In the genomic region with DNA sequence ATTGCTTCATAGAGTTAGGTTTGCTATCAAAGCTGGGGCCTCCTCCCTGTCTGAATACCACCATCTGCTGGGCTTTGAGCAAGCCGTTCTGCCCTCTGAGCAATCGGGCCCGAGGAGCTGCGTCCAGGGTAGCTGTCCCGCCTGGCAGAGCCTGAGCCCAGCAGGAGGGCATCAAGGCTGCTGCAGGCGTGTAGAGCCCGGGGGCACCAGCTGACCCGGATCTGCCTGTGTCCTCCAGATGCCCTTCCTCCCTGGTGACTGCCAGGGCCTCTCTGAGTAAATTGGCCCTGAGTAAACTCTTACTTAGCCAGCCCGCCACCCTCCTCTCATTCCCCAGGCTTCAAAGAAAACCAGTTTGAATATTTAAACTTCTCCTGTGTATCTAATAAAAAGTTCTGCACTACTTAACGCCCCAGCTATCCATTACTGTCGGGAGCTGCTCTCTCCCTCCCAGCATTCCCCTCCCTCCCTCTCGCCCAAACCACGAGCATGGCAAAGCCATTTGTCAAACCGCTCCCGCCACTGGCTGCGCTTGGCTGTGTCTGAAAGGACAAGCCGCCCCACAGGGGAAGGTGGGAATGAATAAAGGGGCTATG, we compare ENCODE assay signal across 1 cellular context.
TF ChIP-seq lines count a peak whose summit lies in the region.

No MANE protein-coding gene starts in this region.

TF ChIP-seq in HepG2, 621 proteins besides CTCF, POLR2A, EP300 and RAD21 (continues in another document):
- TF ChIP-seq ZNF10 (CRISPR knock-in tag; IDR thresholded peaks at IDR 0.05; ENCODE audit: borderline replicate concordance, low read depth) (no peak), ZFY (CRISPR knock-in tag; IDR thresholded peaks at IDR 0.05) (no peak), NFRKB (IDR thresholded peaks at IDR 0.05) (no peak), PCBP1 (IDR thresholded peaks at IDR 0.05; ENCODE audit: borderline replicate concordance, low read depth, low read length) (no peak), ZNF251 (CRISPR knock-in tag; IDR thresholded peaks at IDR 0.05) (no peak), ZFP37 (CRISPR knock-in tag; IDR thresholded peaks at IDR 0.05; ENCODE audit: borderline replicate concordance) (no peak), SMAD3 (CRISPR knock-in tag; IDR thresholded peaks at IDR 0.05) (no peak), KLF13 (CRISPR knock-in tag; IDR thresholded peaks at IDR 0.05) (no peak), HNRNPUL1 (IDR thresholded peaks at IDR 0.05; ENCODE audit: low read depth, low read length) (no peak), EED (CRISPR knock-in tag; IDR thresholded peaks at IDR 0.05) (no peak), SMAD1 (CRISPR knock-in tag; IDR thresholded peaks at IDR 0.05; ENCODE audit: borderline replicate concordance, low read depth) (no peak), ZNF768 (CRISPR knock-in tag; IDR thresholded peaks at IDR 0.05) (0 out of 2 replicates have a peak, but pooled peaks have one; percentile 20), ETV6 (CRISPR knock-in tag; conservative IDR thresholded peaks at IDR 0.05) (no peak), ZNF850 (CRISPR knock-in tag; conservative IDR thresholded peaks at IDR 0.05) (no peak)
- TF ChIP-seq, protein P1, sequence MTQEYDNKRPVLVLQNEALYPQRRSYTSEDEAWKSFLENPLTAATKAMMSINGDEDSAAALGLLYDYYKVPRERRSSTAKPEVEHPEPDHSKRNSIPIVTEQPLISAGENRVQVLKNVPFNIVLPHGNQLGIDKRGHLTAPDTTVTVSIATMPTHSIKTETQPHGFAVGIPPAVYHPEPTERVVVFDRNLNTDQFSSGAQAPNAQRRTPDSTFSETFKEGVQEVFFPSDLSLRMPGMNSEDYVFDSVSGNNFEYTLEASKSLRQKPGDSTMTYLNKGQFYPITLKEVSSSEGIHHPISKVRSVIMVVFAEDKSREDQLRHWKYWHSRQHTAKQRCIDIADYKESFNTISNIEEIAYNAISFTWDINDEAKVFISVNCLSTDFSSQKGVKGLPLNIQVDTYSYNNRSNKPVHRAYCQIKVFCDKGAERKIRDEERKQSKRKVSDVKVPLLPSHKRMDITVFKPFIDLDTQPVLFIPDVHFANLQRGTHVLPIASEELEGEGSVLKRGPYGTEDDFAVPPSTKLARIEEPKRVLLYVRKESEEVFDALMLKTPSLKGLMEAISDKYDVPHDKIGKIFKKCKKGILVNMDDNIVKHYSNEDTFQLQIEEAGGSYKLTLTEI (CRISPR knock-in tag; conservative IDR thresholded peaks at IDR 0.05), result no peak
- TF ChIP-seq, protein P2, sequence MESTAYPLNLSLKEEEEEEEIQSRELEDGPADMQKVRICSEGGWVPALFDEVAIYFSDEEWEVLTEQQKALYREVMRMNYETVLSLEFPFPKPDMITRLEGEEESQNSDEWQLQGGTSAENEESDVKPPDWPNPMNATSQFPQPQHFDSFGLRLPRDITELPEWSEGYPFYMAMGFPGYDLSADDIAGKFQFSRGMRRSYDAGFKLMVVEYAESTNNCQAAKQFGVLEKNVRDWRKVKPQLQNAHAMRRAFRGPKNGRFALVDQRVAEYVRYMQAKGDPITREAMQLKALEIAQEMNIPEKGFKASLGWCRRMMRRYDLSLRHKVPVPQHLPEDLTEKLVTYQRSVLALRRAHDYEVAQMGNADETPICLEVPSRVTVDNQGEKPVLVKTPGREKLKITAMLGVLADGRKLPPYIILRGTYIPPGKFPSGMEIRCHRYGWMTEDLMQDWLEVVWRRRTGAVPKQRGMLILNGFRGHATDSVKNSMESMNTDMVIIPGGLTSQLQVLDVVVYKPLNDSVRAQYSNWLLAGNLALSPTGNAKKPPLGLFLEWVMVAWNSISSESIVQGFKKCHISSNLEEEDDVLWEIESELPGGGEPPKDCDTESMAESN (CRISPR knock-in tag; conservative IDR thresholded peaks at IDR 0.05), result no peak
- TF ChIP-seq, protein P3, sequence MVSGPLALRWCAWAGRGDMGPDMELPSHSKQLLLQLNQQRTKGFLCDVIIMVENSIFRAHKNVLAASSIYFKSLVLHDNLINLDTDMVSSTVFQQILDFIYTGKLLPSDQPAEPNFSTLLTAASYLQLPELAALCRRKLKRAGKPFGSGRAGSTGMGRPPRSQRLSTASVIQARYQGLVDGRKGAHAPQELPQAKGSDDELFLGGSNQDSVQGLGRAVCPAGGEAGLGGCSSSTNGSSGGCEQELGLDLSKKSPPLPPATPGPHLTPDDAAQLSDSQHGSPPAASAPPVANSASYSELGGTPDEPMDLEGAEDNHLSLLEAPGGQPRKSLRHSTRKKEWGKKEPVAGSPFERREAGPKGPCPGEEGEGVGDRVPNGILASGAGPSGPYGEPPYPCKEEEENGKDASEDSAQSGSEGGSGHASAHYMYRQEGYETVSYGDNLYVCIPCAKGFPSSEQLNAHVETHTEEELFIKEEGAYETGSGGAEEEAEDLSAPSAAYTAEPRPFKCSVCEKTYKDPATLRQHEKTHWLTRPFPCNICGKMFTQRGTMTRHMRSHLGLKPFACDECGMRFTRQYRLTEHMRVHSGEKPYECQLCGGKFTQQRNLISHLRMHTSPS (CRISPR knock-in tag; IDR thresholded peaks at IDR 0.05; ENCODE audit: low read depth), result peak; percentile 73; the same call in 1 of the 2 replicates
- TF ChIP-seq, protein P4, sequence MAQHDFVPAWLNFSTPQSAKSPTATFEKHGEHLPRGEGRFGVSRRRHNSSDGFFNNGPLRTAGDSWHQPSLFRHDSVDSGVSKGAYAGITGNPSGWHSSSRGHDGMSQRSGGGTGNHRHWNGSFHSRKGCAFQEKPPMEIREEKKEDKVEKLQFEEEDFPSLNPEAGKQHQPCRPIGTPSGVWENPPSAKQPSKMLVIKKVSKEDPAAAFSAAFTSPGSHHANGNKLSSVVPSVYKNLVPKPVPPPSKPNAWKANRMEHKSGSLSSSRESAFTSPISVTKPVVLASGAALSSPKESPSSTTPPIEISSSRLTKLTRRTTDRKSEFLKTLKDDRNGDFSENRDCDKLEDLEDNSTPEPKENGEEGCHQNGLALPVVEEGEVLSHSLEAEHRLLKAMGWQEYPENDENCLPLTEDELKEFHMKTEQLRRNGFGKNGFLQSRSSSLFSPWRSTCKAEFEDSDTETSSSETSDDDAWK (CRISPR knock-in tag; IDR thresholded peaks at IDR 0.05), result no peak
- TF ChIP-seq, protein P5, sequence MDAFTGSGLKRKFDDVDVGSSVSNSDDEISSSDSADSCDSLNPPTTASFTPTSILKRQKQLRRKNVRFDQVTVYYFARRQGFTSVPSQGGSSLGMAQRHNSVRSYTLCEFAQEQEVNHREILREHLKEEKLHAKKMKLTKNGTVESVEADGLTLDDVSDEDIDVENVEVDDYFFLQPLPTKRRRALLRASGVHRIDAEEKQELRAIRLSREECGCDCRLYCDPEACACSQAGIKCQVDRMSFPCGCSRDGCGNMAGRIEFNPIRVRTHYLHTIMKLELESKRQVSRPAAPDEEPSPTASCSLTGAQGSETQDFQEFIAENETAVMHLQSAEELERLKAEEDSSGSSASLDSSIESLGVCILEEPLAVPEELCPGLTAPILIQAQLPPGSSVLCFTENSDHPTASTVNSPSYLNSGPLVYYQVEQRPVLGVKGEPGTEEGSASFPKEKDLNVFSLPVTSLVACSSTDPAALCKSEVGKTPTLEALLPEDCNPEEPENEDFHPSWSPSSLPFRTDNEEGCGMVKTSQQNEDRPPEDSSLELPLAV (CRISPR knock-in tag; conservative IDR thresholded peaks at IDR 0.05; ENCODE audit: low read depth), result no peak
- TF ChIP-seq, protein P6, sequence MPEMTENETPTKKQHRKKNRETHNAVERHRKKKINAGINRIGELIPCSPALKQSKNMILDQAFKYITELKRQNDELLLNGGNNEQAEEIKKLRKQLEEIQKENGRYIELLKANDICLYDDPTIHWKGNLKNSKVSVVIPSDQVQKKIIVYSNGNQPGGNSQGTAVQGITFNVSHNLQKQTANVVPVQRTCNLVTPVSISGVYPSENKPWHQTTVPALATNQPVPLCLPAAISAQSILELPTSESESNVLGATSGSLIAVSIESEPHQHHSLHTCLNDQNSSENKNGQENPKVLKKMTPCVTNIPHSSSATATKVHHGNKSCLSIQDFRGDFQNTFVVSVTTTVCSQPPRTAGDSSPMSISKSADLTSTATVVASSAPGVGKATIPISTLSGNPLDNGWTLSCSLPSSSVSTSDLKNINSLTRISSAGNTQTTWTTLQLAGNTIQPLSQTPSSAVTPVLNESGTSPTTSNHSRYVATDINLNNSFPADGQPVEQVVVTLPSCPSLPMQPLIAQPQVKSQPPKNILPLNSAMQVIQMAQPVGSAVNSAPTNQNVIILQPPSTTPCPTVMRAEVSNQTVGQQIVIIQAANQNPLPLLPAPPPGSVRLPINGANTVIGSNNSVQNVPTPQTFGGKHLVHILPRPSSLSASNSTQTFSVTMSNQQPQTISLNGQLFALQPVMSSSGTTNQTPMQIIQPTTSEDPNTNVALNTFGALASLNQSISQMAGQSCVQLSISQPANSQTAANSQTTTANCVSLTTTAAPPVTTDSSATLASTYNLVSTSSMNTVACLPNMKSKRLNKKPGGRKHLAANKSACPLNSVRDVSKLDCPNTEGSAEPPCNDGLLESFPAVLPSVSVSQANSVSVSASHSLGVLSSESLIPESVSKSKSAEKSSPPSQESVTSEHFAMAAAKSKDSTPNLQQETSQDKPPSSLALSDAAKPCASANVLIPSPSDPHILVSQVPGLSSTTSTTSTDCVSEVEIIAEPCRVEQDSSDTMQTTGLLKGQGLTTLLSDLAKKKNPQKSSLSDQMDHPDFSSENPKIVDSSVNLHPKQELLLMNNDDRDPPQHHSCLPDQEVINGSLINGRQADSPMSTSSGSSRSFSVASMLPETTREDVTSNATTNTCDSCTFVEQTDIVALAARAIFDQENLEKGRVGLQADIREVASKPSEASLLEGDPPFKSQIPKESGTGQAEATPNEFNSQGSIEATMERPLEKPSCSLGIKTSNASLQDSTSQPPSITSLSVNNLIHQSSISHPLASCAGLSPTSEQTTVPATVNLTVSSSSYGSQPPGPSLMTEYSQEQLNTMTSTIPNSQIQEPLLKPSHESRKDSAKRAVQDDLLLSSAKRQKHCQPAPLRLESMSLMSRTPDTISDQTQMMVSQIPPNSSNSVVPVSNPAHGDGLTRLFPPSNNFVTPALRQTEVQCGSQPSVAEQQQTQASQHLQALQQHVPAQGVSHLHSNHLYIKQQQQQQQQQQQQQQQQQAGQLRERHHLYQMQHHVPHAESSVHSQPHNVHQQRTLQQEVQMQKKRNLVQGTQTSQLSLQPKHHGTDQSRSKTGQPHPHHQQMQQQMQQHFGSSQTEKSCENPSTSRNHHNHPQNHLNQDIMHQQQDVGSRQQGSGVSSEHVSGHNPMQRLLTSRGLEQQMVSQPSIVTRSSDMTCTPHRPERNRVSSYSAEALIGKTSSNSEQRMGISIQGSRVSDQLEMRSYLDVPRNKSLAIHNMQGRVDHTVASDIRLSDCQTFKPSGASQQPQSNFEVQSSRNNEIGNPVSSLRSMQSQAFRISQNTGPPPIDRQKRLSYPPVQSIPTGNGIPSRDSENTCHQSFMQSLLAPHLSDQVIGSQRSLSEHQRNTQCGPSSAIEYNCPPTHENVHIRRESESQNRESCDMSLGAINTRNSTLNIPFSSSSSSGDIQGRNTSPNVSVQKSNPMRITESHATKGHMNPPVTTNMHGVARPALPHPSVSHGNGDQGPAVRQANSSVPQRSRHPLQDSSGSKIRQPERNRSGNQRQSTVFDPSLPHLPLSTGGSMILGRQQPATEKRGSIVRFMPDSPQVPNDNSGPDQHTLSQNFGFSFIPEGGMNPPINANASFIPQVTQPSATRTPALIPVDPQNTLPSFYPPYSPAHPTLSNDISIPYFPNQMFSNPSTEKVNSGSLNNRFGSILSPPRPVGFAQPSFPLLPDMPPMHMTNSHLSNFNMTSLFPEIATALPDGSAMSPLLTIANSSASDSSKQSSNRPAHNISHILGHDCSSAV (CRISPR knock-in tag; IDR thresholded peaks at IDR 0.05; ENCODE audit: borderline replicate concordance), result no peak
- TF ChIP-seq, protein P7, sequence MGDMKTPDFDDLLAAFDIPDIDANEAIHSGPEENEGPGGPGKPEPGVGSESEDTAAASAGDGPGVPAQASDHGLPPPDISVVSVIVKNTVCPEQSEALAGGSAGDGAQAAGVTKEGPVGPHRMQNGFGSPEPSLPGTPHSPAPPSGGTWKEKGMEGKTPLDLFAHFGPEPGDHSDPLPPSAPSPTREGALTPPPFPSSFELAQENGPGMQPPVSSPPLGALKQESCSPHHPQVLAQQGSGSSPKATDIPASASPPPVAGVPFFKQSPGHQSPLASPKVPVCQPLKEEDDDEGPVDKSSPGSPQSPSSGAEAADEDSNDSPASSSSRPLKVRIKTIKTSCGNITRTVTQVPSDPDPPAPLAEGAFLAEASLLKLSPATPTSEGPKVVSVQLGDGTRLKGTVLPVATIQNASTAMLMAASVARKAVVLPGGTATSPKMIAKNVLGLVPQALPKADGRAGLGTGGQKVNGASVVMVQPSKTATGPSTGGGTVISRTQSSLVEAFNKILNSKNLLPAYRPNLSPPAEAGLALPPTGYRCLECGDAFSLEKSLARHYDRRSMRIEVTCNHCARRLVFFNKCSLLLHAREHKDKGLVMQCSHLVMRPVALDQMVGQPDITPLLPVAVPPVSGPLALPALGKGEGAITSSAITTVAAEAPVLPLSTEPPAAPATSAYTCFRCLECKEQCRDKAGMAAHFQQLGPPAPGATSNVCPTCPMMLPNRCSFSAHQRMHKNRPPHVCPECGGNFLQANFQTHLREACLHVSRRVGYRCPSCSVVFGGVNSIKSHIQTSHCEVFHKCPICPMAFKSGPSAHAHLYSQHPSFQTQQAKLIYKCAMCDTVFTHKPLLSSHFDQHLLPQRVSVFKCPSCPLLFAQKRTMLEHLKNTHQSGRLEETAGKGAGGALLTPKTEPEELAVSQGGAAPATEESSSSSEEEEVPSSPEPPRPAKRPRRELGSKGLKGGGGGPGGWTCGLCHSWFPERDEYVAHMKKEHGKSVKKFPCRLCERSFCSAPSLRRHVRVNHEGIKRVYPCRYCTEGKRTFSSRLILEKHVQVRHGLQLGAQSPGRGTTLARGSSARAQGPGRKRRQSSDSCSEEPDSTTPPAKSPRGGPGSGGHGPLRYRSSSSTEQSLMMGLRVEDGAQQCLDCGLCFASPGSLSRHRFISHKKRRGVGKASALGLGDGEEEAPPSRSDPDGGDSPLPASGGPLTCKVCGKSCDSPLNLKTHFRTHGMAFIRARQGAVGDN (CRISPR knock-in tag; IDR thresholded peaks at IDR 0.05), result peak; percentile 32; the same call in 1 of the 2 replicates
- TF ChIP-seq, protein P8, sequence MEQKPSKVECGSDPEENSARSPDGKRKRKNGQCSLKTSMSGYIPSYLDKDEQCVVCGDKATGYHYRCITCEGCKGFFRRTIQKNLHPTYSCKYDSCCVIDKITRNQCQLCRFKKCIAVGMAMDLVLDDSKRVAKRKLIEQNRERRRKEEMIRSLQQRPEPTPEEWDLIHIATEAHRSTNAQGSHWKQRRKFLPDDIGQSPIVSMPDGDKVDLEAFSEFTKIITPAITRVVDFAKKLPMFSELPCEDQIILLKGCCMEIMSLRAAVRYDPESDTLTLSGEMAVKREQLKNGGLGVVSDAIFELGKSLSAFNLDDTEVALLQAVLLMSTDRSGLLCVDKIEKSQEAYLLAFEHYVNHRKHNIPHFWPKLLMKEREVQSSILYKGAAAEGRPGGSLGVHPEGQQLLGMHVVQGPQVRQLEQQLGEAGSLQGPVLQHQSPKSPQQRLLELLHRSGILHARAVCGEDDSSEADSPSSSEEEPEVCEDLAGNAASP (CRISPR knock-in tag; IDR thresholded peaks at IDR 0.05; ENCODE audit: borderline replicate concordance), result no peak
- TF ChIP-seq, protein P9, sequence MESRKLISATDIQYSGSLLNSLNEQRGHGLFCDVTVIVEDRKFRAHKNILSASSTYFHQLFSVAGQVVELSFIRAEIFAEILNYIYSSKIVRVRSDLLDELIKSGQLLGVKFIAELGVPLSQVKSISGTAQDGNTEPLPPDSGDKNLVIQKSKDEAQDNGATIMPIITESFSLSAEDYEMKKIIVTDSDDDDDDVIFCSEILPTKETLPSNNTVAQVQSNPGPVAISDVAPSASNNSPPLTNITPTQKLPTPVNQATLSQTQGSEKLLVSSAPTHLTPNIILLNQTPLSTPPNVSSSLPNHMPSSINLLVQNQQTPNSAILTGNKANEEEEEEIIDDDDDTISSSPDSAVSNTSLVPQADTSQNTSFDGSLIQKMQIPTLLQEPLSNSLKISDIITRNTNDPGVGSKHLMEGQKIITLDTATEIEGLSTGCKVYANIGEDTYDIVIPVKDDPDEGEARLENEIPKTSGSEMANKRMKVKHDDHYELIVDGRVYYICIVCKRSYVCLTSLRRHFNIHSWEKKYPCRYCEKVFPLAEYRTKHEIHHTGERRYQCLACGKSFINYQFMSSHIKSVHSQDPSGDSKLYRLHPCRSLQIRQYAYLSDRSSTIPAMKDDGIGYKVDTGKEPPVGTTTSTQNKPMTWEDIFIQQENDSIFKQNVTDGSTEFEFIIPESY (CRISPR knock-in tag; IDR thresholded peaks at IDR 0.05), result 0 out of 2 replicates have a peak, but pooled peaks have one; percentile 27
